13 cellular contexts compared by ENCODE assay signal in genomic region chr4:22483551-22483981, GRCh38. TPM values are rescaled to one million over a fixed set of nuclear protein-coding genes. Genes with fewer than 3 reads are reported as not detected.
DNase-seq lines count a peak whose midpoint lies in the region; ATAC-seq, FAIRE-seq and TF ChIP-seq lines count a peak whose summit lies in the region.
"Had no signal": no experiment of that assay in that cellular context is flagged by ENCODE, and none has a peak within 500 bp of the region (broad histone marks: within the 10 kb centered on the region; RNA-seq: fewer than 3 reads in every experiment).

No MANE protein-coding gene starts in this region.

- no peak for ATAC-seq in GM21717 (IDR thresholded peaks at IDR 0.05; ENCODE audit: unreplicated experiment)
- ATAC-seq: gastroesophageal sphincter had no signal

- H3K4me3 ChIP-seq in endothelial cell of umbilical vein (replicated peaks in 1 of 3; ENCODE audit: insufficient read depth in 1 of 3, low read depth in 1 of 3, low read length in 3 of 3) (no peak overlapping the region), osteoblast (ENCODE audit: insufficient read depth, low read length) (peak overlapping the region; percentile 19)
- H3K4me3 ChIP-seq: adrenal gland, gastroesophageal sphincter had no signal

- intact Hi-C loops in endothelial cell of umbilical vein (cut with micrococcal nuclease): no loop called here

- no peak for TF ChIP-seq POLR2A in endothelial cell of umbilical vein (IDR thresholded peaks at IDR 0.05; ENCODE audit: low read depth, low read length)

- no peak overlapping the region for H3K9ac ChIP-seq in endothelial cell of umbilical vein (replicated peaks; ENCODE audit: extremely low read depth, insufficient read depth, low read length)

- no peaks in the 10 kb centered on the region for H3K27me3 ChIP-seq in endothelial cell of umbilical vein (ENCODE audit: control insufficient read depth in 2 of 2, insufficient read depth in 2 of 2, low read length in 2 of 2)
- H3K27me3 ChIP-seq in osteoblast (ENCODE audit: insufficient read depth, low read length): no peaks in the 10 kb centered on the region
- H3K27me3 ChIP-seq: adrenal gland, gastroesophageal sphincter had no signal

- no peaks in the 10 kb centered on the region for H4K20me1 ChIP-seq in endothelial cell of umbilical vein (replicated peaks; ENCODE audit: control insufficient read depth, extremely low read depth, insufficient read depth, low read length)
- no peaks in the 10 kb centered on the region for H4K20me1 ChIP-seq in osteoblast (ENCODE audit: insufficient read depth, low read length)

- no peak overlapping the region for H3K27ac ChIP-seq in endothelial cell of umbilical vein (ENCODE audit: insufficient read depth, low read depth, low read length)
- H3K27ac ChIP-seq in osteoblast (ENCODE audit: low read depth, low read length): peak overlapping the region; percentile 55
- H3K27ac ChIP-seq: 22Rv1, adrenal gland, gastroesophageal sphincter had no signal

- no peaks in the 10 kb centered on the region for H3K9me3 ChIP-seq in endothelial cell of umbilical vein (replicated peaks; ENCODE audit: control insufficient read depth, insufficient read depth, low read length)
- H3K9me3 ChIP-seq in osteoblast (ENCODE audit: low read depth, low read length): no peaks in the 10 kb centered on the region
- H3K9me3 ChIP-seq: adrenal gland, gastroesophageal sphincter had no signal

- H2AFZ ChIP-seq in endothelial cell of umbilical vein (ENCODE audit: low read depth, low read length) (no peak overlapping the region), osteoblast (ENCODE audit: low read length) (no peak overlapping the region)

- dilution Hi-C loops in endothelial cell of umbilical vein (cut with MboI; ENCODE audit: extremely low pct_ligation_motif_present, low sequenced_read_pairs): no loop called here

- no peaks in the 10 kb centered on the region for H3K9me1 ChIP-seq in endothelial cell of umbilical vein (replicated peaks; ENCODE audit: control insufficient read depth, extremely low read depth, insufficient read depth, low read length)

- H3K79me2 ChIP-seq in endothelial cell of umbilical vein (ENCODE audit: control insufficient read depth, insufficient read depth, low read length) (peaks cover 33% of the 10 kb centered on the region), osteoblast (ENCODE audit: insufficient read depth, low read length) (peaks cover 2% of the 10 kb centered on the region)

- POLR2A ChIA-PET in endothelial cell of umbilical vein (lab: Charles Lee): no interaction called here

- H3K4me2 ChIP-seq in endothelial cell of umbilical vein (ENCODE audit: insufficient read depth, low read length): no peak overlapping the region
- H3K4me2 ChIP-seq in osteoblast (ENCODE audit: insufficient read depth, low read length): peak overlapping the region; percentile 67

- no peaks in the 10 kb centered on the region for H3K36me3 ChIP-seq in endothelial cell of umbilical vein (ENCODE audit: control insufficient read depth in 2 of 2, extremely low read depth in 1 of 2, insufficient read depth in 2 of 2, low read length in 2 of 2)
- H3K36me3 ChIP-seq in osteoblast (ENCODE audit: insufficient read depth, low read length): no peaks in the 10 kb centered on the region
- H3K36me3 ChIP-seq: adrenal gland, gastroesophageal sphincter had no signal

- no peak for FAIRE-seq in endothelial cell of umbilical vein (lab: Jason Lieb, UNC)
- FAIRE-seq: GM12892 had no signal

- no peaks in the 10 kb centered on the region for H3K4me1 ChIP-seq in endothelial cell of umbilical vein (ENCODE audit: control insufficient read depth, extremely low read depth, insufficient read depth, low read length)
- peaks cover 22% of the 10 kb centered on the region for H3K4me1 ChIP-seq in osteoblast (ENCODE audit: insufficient read depth, low read length)

- CTCF ChIA-PET in endothelial cell of umbilical vein (lab: Charles Lee): interaction anchor here (0.9 kb wide), 1 partner anchor 9 kb away, joined by 3 read pairs; no protein-coding TSS in a partner anchor

- DNase-seq in DMS 273 (lab: John Stamatoyannopoulos, UW; ENCODE audit: unreplicated experiment) (peak; percentile 50), DMS 273 treated with DMSO at 0.1 percent for 48 hours (lab: John Stamatoyannopoulos, UW) (no peak), NOMO-1 treated with DMSO at 0.1 percent for 48 hours (lab: John Stamatoyannopoulos, UW; ENCODE audit: unreplicated experiment) (peak; percentile 89), endothelial cell of umbilical vein (ENCODE audit: low read depth, low spot score) (no peak), osteoblast (ENCODE audit: insufficient read length, low spot score, missing footprints) (no peak), NCI-H1048 (lab: John Stamatoyannopoulos, UW) (no peak), NCI-H2227 (lab: John Stamatoyannopoulos, UW; ENCODE audit: unreplicated experiment) (no peak)
- DNase-seq: activated CD4-positive, CD25-positive, alpha-beta regulatory T cell treated with anti-CD3 and anti-CD28 coated beads, Interleukin-2, amount 50 U/mL, for 72 hours; adrenal gland had no signal

- BruUV-seq in endothelial cell of umbilical vein (replicated peaks; lab: Mats Ljungman, UMichigan): no TSS peak

- no peak for TF ChIP-seq CTCF in endothelial cell of umbilical vein (IDR thresholded peaks at IDR 0.05; ENCODE audit: extremely low read depth in 1 of 2, insufficient read depth in 1 of 2, low read depth in 1 of 2, low read length in 2 of 2)
- no peak for TF ChIP-seq CTCF in osteoblast (IDR thresholded peaks at IDR 0.05; ENCODE audit: extremely low read depth, low read depth, low read length)

TF ChIP-seq in endothelial cell of umbilical vein, 7 proteins besides CTCF, POLR2A, EP300 and RAD21:
- TF ChIP-seq MYC (IDR thresholded peaks at IDR 0.05; ENCODE audit: low read depth, low read length): no peak
- peak; percentile 7 for TF ChIP-seq FOS (IDR thresholded peaks at IDR 0.05; ENCODE audit: borderline replicate concordance, insufficient read depth, low read length)
- no peak for TF ChIP-seq MAX (IDR thresholded peaks at IDR 0.05; ENCODE audit: insufficient read depth, insufficient read length)
- TF ChIP-seq GATA2 (IDR thresholded peaks at IDR 0.05; ENCODE audit: insufficient read depth, insufficient read length, low read depth, low read length): no peak
- TF ChIP-seq JUN (IDR thresholded peaks at IDR 0.05; ENCODE audit: borderline replicate concordance, insufficient read depth, insufficient read length, low read depth): no peak

RNA-seq across cellular contexts. Expression of gene ADGRA3, which starts 32.3 kb away (rescaled TPM):
- 34.4 and 36.2 TPM in 2 replicates for total RNA-seq in endothelial cell of umbilical vein
- 13.1 and 17.2 TPM in 2 replicates for polyA plus RNA-seq in endothelial cell of umbilical vein
- 15.1 and 15.7 TPM in 2 replicates for polyA plus RNA-seq in endothelial cell of umbilical vein (2011; cell fraction: cytosol; rRNA removed)
- polyA plus RNA-seq in endothelial cell of umbilical vein (2011; cell fraction: nucleus; rRNA removed): 40.0 and 42.2 TPM in 2 replicates
- polyA plus RNA-seq in endothelial cell of umbilical vein (2012): 28.2 and 34.4 TPM in 2 replicates
- 87.4 and 135 TPM in 2 replicates for polyA minus RNA-seq in endothelial cell of umbilical vein
- polyA minus RNA-seq in endothelial cell of umbilical vein (2011; cell fraction: cytosol; rRNA and poly(A)+ RNA removed): 6.7 TPM
- polyA minus RNA-seq in endothelial cell of umbilical vein (2011; cell fraction: nucleus; rRNA and poly(A)+ RNA removed): 67.8 and 132 TPM in 2 replicates
- 25.3 and 26.2 TPM in 2 replicates for total RNA-seq in osteoblast

Comparison
In these comparisons a context has a peak if more than half of its experiments do, and no peak if none do; other contexts are left out.
1. DNase-seq: peak in DMS 273 (single experiment) and NOMO-1 treated with DMSO at 0.1 percent for 48 hours (single experiment); none in DMS 273 treated with DMSO at 0.1 percent for 48 hours (single experiment), endothelial cell of umbilical vein (single experiment), osteoblast (single experiment), NCI-H1048 (single experiment) and NCI-H2227 (single experiment).